ENCODE assay signal across 8 cellular contexts in genomic region chr19:12736854-12737665, GRCh38. TPM values are rescaled to one million over a fixed set of nuclear protein-coding genes. Genes with fewer than 3 reads are reported as not detected.
DNase-seq lines count a peak whose midpoint lies in the region; ATAC-seq and TF ChIP-seq lines count a peak whose summit lies in the region.

GET3 (plus strand) TSS chr19:12737497; CDS start chr19:12737506, 9 bp downstream.

- peaks cover 3% of the 10 kb centered on the region for H3K36me3 ChIP-seq in colonic mucosa

- H3K27ac ChIP-seq in colonic mucosa (peak within 1 kb of the TSS; percentile 75), layer of hippocampus (ENCODE audit: low read depth, low read length) (peak within 1 kb of the TSS; percentile 97)

- TF ChIP-seq POLR2A in GM19193 (IDR thresholded peaks at IDR 0.05; ENCODE audit: extremely low read depth, insufficient read depth, insufficient read length), result peak; percentile 91

- intact Hi-C loops in colonic mucosa (cut with DNase I), result no loop called here

- no peaks in the 10 kb centered on the region for H3K9me3 ChIP-seq in colonic mucosa

- H3K4me1 ChIP-seq in colonic mucosa, result peaks cover 23% of the 10 kb centered on the region

- TF ChIP-seq CTCF in colonic mucosa (IDR thresholded peaks at IDR 0.05), result no peak

- DNase-seq in Ammon's horn (ENCODE audit: low spot score) (peak; percentile 99), NCI-H510A treated with DMSO at 0.1 percent for 48 hours (lab: John Stamatoyannopoulos, UW) (peak; percentile 99), colonic mucosa (peak; percentile 95)
- peak; percentile 74 to 76 for DNase-seq in activated CD4-positive, alpha-beta T cell treated with anti-CD3 and anti-CD28 coated beads for 4 hours
- DNase-seq in stimulated activated CD4-positive, alpha-beta T cell treated with anti-CD3 and anti-CD28 coated beads, Interleukin-1b, Interleukin-23, amount 100 ng/mL, for 4 hours (ENCODE audit: low read depth in 2 of 2), result peak; percentile 63 to 65

- H3K4me3 ChIP-seq in colonic mucosa, result peak within 1 kb of the TSS; percentile 88

- peak; percentile 73 for ATAC-seq in HG03439 (IDR thresholded peaks at IDR 0.05; ENCODE audit: unreplicated experiment)

- no peaks in the 10 kb centered on the region for H3K27me3 ChIP-seq in colonic mucosa
- H3K27me3 ChIP-seq in layer of hippocampus (ENCODE audit: control insufficient read depth, insufficient read depth, low read length), result no peaks in the 10 kb centered on the region

- peak within 1 kb of the TSS; percentile 52 to 85 for H3K9ac ChIP-seq in colonic mucosa (ENCODE audit: low read depth in 2 of 2, low read length in 2 of 2)

RNA-seq across cellular contexts. Expression of gene GET3, which starts in this region (rescaled TPM):
- 10 to 100 TPM; 53.6 to 77.2 TPM for total RNA-seq in colonic mucosa

Comparison
In these comparisons a context has a peak if more than half of its experiments do, and no peak if none do; other contexts are left out.
1. Peak in every context shown above with its lines: DNase-seq, ATAC-seq, H3K4me3 ChIP-seq and H3K27ac ChIP-seq.